In genomic region chr3:185657211-185657610, GRCh38 we compare ENCODE assay signal across 1 cellular context.
TF ChIP-seq lines count a peak whose summit lies in the region.

No MANE protein-coding gene starts in this region.

TF ChIP-seq in endothelial cell of umbilical vein, 7 proteins besides CTCF, POLR2A, EP300 and RAD21 (continued from another document):
- TF ChIP-seq MYC (IDR thresholded peaks at IDR 0.05; ENCODE audit: low read depth, low read length), result no peak
- TF ChIP-seq JUN (IDR thresholded peaks at IDR 0.05; ENCODE audit: borderline replicate concordance, insufficient read depth, insufficient read length, low read depth), result no peak
